Comparison of ENCODE assay signal across 28 cellular contexts in the genomic region with DNA sequence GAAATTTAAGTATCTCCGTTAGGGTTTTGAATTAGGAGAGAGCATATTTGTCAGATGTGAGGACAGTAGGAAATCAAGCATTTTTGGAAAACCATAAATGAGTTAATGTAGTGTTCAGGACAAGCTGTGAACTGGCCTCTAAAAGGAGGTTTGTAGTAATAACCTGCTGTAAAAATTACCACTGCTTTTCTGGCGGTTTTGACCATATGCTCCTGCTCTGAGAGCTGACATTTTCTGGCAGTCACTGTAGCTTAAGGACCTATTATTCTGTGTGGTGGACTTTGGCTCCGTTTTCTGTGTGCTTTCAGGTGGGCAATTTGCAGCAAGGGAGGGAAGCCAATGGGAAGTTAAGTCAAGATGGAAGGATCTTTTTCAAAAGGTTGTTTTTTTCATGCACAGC.
"Had no signal": no experiment of that assay in that cellular context is flagged by ENCODE, and none has a peak within 500 bp of the region (broad histone marks: within the 10 kb centered on the region; RNA-seq: fewer than 3 reads in every experiment).

No MANE protein-coding gene starts in this region.

- H3K9me3 ChIP-seq: body of pancreas, gastroesophageal sphincter, pancreas, prostate gland, testis, transverse colon had no signal

- H3K27me3 ChIP-seq: body of pancreas, dorsolateral prefrontal cortex, gastroesophageal sphincter, pancreas, testis, transverse colon had no signal

- H3K36me3 ChIP-seq: gastroesophageal sphincter, pancreas, prostate gland, transverse colon had no signal

- DNase-seq: activated CD4-positive, alpha-beta T cell treated with anti-CD3 and anti-CD28 coated beads for 36 hours; activated CD4-positive, CD25-positive, alpha-beta regulatory T cell; activated naive CD4-positive, alpha-beta T cell; activated T-cell treated with anti-CD3 and anti-CD28 coated beads for 4 hours; activated T-cell treated with anti-CD3 and anti-CD28 coated beads, Interleukin-2, amount 50 U/mL, for 72 hours; anterior cingulate cortex; body of pancreas; cerebellar nuclear complex; dorsolateral prefrontal cortex; effector memory CD4-positive, alpha-beta T cell; hypothalamus; immature natural killer cell; kidney; left colon; mammary epithelial cell; naive thymus-derived CD4-positive, alpha-beta T cell; nucleus accumbens; pancreas; retina; stimulated activated CD4-positive, alpha-beta T cell treated with anti-CD3 and anti-CD28 coated beads, Interleukin-12 subunit alpha, Interleukin-12 subunit beta, amount 100 ng/mL, for 4 hours; stimulated activated CD4-positive, alpha-beta T cell treated with anti-CD3 and anti-CD28 coated beads, Interleukin-4, amount 100 ng/mL, for 1 hour; stimulated activated naive CD8-positive, alpha-beta T cell treated with anti-CD3 and anti-CD28 coated beads, Interleukin-15, Interleukin-2, amounts not matched to agents 100 U/mL and 50 U/mL, for 24 hours; testis; transverse colon had no signal

- H3K27ac ChIP-seq: body of pancreas, coronary artery, dorsolateral prefrontal cortex, gastroesophageal sphincter, pancreas, prostate gland, skin epidermis, testis, transverse colon had no signal

- H3K4me3 ChIP-seq: body of pancreas, coronary artery, dorsolateral prefrontal cortex, gastroesophageal sphincter, pancreas, prostate gland, skin epidermis, testis, transverse colon had no signal

- H3K4me1 ChIP-seq: body of pancreas, pancreas, prostate gland, testis, transverse colon had no signal
